1 cellular context compared by ENCODE assay signal in genomic region chr2:82027901-82028570, GRCh38.
TF ChIP-seq lines count a peak whose summit lies in the region.

No MANE protein-coding gene starts in this region.

TF ChIP-seq in HepG2, 621 proteins besides CTCF, POLR2A, EP300 and RAD21:
- TF ChIP-seq LCORL (IDR thresholded peaks at IDR 0.05) (peak; percentile 74; the same call in 1 of the 2 replicates), LCORL (CRISPR knock-in tag; IDR thresholded peaks at IDR 0.05) (no peak), CEBPB (IDR thresholded peaks at IDR 0.05; ENCODE audit: borderline replicate concordance, low read depth, low read length) (peak; percentile 7; the same call in 1 of the 2 replicates), ZNF337 (CRISPR knock-in tag; IDR thresholded peaks at IDR 0.05; ENCODE audit: borderline replicate concordance, low read depth) (no peak)
TF ChIP-seq in HepG2: peak in this region for 2.
